ENCODE assay signal across 12 cellular contexts in the genomic region with DNA sequence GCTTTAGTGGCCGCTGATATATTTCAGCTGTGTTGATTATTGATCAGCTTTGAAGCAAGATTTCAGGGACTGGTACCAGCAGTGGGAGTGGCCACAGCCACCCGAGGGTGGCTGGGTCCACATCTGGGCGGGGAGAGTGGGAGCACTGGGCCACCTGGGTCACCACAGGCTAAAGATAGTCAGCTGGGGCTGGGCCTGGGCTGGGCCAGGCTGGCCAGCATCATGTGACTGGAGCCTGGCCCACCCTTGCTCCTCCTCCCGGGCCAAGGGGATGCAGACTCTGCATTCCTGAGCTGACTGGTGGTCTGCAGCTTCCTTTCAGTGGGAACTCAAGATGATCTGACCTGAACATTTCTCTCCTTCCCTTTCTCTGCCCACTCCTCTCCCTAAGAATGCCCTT. TPM values are rescaled to one million over a fixed set of nuclear protein-coding genes. Genes with fewer than 3 reads are reported as not detected.
DNase-seq lines count a peak whose midpoint lies in the region; ATAC-seq and TF ChIP-seq lines count a peak whose summit lies in the region.
"Had no signal": no experiment of that assay in that cellular context is flagged by ENCODE, and none has a peak within 500 bp of the region (broad histone marks: within the 10 kb centered on the region; RNA-seq: fewer than 3 reads in every experiment).

No MANE protein-coding gene starts in this region.

- H3K9me3 Mint-ChIP-seq in activated B cell treated with CpG ODN at 0.5 μM for 24 hours, result no peaks in the 10 kb centered on the region
- no peaks in the 10 kb centered on the region for H3K9me3 Mint-ChIP-seq in stimulated activated effector memory CD8-positive, alpha-beta T cell treated with anti-CD3 and anti-CD28 coated beads, Interleukin-12 subunit alpha, Interleukin-12 subunit beta, amount 100 ng/mL, for 72 hours

- peaks cover 86% of the 10 kb centered on the region for H3K4me1 Mint-ChIP-seq in activated B cell treated with CpG ODN at 0.5 μM for 24 hours
- H3K4me1 Mint-ChIP-seq in stimulated activated effector memory CD8-positive, alpha-beta T cell treated with anti-CD3 and anti-CD28 coated beads, Interleukin-12 subunit alpha, Interleukin-12 subunit beta, amount 100 ng/mL, for 72 hours, result peaks cover 82% of the 10 kb centered on the region

- intact Hi-C loops in activated B cell treated with CpG ODN at 0.5 μM for 24 hours (cut with micrococcal nuclease), result loop anchor here (2.0 kb wide), 1 partner anchor 16 kb away; no protein-coding TSS in a partner anchor

- H3K27me3 Mint-ChIP-seq in activated B cell treated with CpG ODN at 0.5 μM for 24 hours, result no peaks in the 10 kb centered on the region

- DNase-seq in H7, result peak; percentile 60
- DNase-seq in activated B cell treated with CpG ODN at 0.5 μM for 24 hours, result no peak
- DNase-seq in iPS-NIHi7 (ENCODE audit: extremely low spot score), result peak; percentile 48
- DNase-seq in stimulated activated effector memory CD8-positive, alpha-beta T cell treated with anti-CD3 and anti-CD28 coated beads, Interleukin-12 subunit alpha, Interleukin-12 subunit beta, amount 100 ng/mL, for 72 hours (ENCODE audit: low spot score in 2 of 2), result no peak
- no peak for DNase-seq in islet precursor cell
- DNase-seq in HEK293T (ENCODE audit: extremely low spot score), result no peak
- DNase-seq: activated T-cell treated with anti-CD3 and anti-CD28 coated beads, Interleukin-2, amount 50 U/mL, for 1 hour; caudate nucleus; kidney; NCI-H2107 had no signal

- no peak for ATAC-seq in activated B cell treated with CpG ODN at 0.5 μM for 24 hours (ENCODE audit: low read depth)
- peak; percentile 20 for ATAC-seq in stimulated activated effector memory CD8-positive, alpha-beta T cell treated with anti-CD3 and anti-CD28 coated beads, Interleukin-12 subunit alpha, Interleukin-12 subunit beta, amount 100 ng/mL, for 72 hours
- no peak for ATAC-seq in HG03521 (IDR thresholded peaks at IDR 0.05; ENCODE audit: unreplicated experiment)

- peaks cover 7% of the 10 kb centered on the region for H3K36me3 Mint-ChIP-seq in activated B cell treated with CpG ODN at 0.5 μM for 24 hours (ENCODE audit: low read depth)
- H3K36me3 Mint-ChIP-seq in stimulated activated effector memory CD8-positive, alpha-beta T cell treated with anti-CD3 and anti-CD28 coated beads, Interleukin-12 subunit alpha, Interleukin-12 subunit beta, amount 100 ng/mL, for 72 hours, result peaks cover 22% of the 10 kb centered on the region

- H3K27me3 ChIP-seq in H7 (ENCODE audit: control insufficient read depth, insufficient read depth, low read length), result no peaks in the 10 kb centered on the region

- TF ChIP-seq CTCF in activated B cell treated with CpG ODN at 0.5 μM for 24 hours (IDR thresholded peaks at IDR 0.05), result no peak

- CTCF ChIA-PET in activated B cell treated with CpG ODN at 0.5 μM for 24 hours (lab: Charles Lee) (no interaction called here), HEK293T (lab: Yijun Ruan, JAX) (interaction anchor here (1.6 kb wide), 1 partner anchor 11 kb away, joined by 5 read pairs; no protein-coding TSS in a partner anchor)

- H3K27ac Mint-ChIP-seq in activated B cell treated with CpG ODN at 0.5 μM for 24 hours, result peak overlapping the region; percentile 53
- H3K27ac Mint-ChIP-seq in stimulated activated effector memory CD8-positive, alpha-beta T cell treated with anti-CD3 and anti-CD28 coated beads, Interleukin-12 subunit alpha, Interleukin-12 subunit beta, amount 100 ng/mL, for 72 hours, result peak overlapping the region; percentile 95

- POLR2A ChIA-PET in activated B cell treated with CpG ODN at 0.5 μM for 24 hours (lab: Charles Lee), result no interaction called here
- POLR2A ChIA-PET in HEK293T (lab: Yijun Ruan, JAX), result interaction anchor here (1.1 to 1.5 kb wide), 2 partner anchors 22 to 76 kb away, joined by 3 read pairs; partner anchors contain the start of gene CNOT8

- no peak overlapping the region for H3K4me3 Mint-ChIP-seq in activated B cell treated with CpG ODN at 0.5 μM for 24 hours
- H3K4me3 Mint-ChIP-seq in stimulated activated effector memory CD8-positive, alpha-beta T cell treated with anti-CD3 and anti-CD28 coated beads, Interleukin-12 subunit alpha, Interleukin-12 subunit beta, amount 100 ng/mL, for 72 hours, result no peak overlapping the region

- no peak overlapping the region for H3K4me3 ChIP-seq in H7 (ENCODE audit: insufficient read depth, low read depth, low read length)
- H3K4me3 ChIP-seq: prostate gland had no signal

- H3K36me3 ChIP-seq in H7 (replicated peaks; ENCODE audit: control insufficient read depth, insufficient read depth, low read length), result peaks cover 1% of the 10 kb centered on the region; the same call in 1 of the 2 replicates
- H3K36me3 ChIP-seq: prostate gland had no signal

TF ChIP-seq in HEK293T, 16 proteins besides CTCF, POLR2A, EP300 and RAD21:
- TF ChIP-seq HDGF (IDR thresholded peaks at IDR 0.05; ENCODE audit: borderline replicate concordance) (no peak), LEF1 (IDR thresholded peaks at IDR 0.05; ENCODE audit: borderline replicate concordance) (no peak)
TF ChIP-seq in HEK293T: peak in this region for 0.

RNA-seq across cellular contexts. Expression of gene LARP1, which starts 27.1 kb away (rescaled TPM):
- 134 and 136 TPM in 2 replicates for total RNA-seq in H7 (2014; rRNA removed; shearing (Covaris generic))
- total RNA-seq in activated B cell treated with CpG ODN at 0.5 μM for 24 hours, result 205 and 231 TPM in 2 replicates

Comparison
In these comparisons a context has a peak if more than half of its experiments do, and no peak if none do; other contexts are left out.
1. DNase-seq: peak in H7 (single experiment) and iPS-NIHi7 (single experiment); none in activated B cell treated with CpG ODN at 0.5 μM for 24 hours (single experiment), stimulated activated effector memory CD8-positive, alpha-beta T cell treated with anti-CD3 and anti-CD28 coated beads, Interleukin-12 subunit alpha, Interleukin-12 subunit beta, amount 100 ng/mL, for 72 hours (0 of 2), islet precursor cell (single experiment) and HEK293T (single experiment).